ENCODE assay signal across 1 cellular context in the genomic region with DNA sequence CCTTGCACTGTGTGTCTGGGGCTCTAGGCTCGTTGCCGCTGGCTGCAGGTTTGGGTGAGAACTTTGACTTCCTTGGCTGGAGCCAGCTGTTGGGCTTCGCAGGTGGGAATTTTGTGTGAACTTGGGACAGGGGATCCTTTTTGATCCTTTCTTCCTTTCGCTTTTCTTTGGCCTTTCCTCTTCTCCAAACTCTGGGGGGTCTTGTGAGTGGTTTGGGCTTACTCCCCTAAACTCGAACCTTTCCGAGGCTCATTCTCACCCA.
TF ChIP-seq lines count a peak whose summit lies in the region.

No MANE protein-coding gene starts in this region.

TF ChIP-seq in IMR-90, 13 proteins besides CTCF, POLR2A, EP300 and RAD21 (continued from another document):
- TF ChIP-seq RCOR1 (IDR thresholded peaks at IDR 0.05; ENCODE audit: insufficient replicate concordance, low read length) (no peak), NFE2L2 (IDR thresholded peaks at IDR 0.05; ENCODE audit: low read depth, low read length) (no peak), FOS (IDR thresholded peaks at IDR 0.05; ENCODE audit: low read depth, low read length) (no peak)
